ENCODE assay signal across 29 cellular contexts in the genomic region with DNA sequence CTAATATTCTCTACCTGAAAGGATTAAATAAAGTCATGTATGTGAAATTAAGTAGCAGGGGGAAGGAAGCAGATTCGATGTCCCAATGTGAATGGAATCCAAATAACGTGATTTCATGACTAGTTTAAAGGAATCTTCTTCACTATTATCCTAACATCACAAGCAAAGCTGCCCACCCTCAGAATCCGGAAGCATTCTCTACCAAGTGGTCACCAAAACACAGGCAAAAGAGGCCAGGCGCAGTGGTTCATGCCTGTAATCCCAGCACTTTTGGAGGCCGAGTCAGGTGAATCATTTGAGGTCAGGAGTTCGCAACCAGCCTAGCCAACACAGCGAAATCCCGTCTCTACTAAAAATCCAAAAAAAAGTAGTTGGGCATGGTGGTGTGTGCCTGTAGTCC.
DNase-seq lines count a peak whose midpoint lies in the region; ATAC-seq, FAIRE-seq and TF ChIP-seq lines count a peak whose summit lies in the region.
"Had no signal": no experiment of that assay in that cellular context is flagged by ENCODE, and none has a peak within 500 bp of the region (broad histone marks: within the 10 kb centered on the region; RNA-seq: fewer than 3 reads in every experiment).

No MANE protein-coding gene starts in this region.

- peaks cover 4% of the 10 kb centered on the region for H3K27me3 Mint-ChIP-seq in astrocyte (ENCODE audit: low read depth, unreplicated experiment)
- H3K27me3 Mint-ChIP-seq: activated B cell treated with CpG ODN at 0.5 μM for 24 hours; activated naive CD4-positive, alpha-beta T cell treated with anti-CD3 and anti-CD28 coated beads, Interleukin-2, amount 10 ng/mL, durations not matched to agents 7 days and 5 days; naive B cell had no signal

- no peak overlapping the region for H2AFZ ChIP-seq in astrocyte (ENCODE audit: low read depth, low read length)
- H2AFZ ChIP-seq in OCI-LY7 (ENCODE audit: low read length), result no peak overlapping the region
- H2AFZ ChIP-seq in neuronal stem cell (ENCODE audit: low read length), result no peak overlapping the region

- H3K27me3 ChIP-seq in astrocyte (ENCODE audit: insufficient read depth, low read length) (no peaks in the 10 kb centered on the region), neuronal stem cell (ENCODE audit: control insufficient read depth in 3 of 3, insufficient read depth in 3 of 3, low read depth in 1 of 3, low read length in 3 of 3) (no peaks in the 10 kb centered on the region)
- H3K27me3 ChIP-seq: dorsolateral prefrontal cortex, ovary had no signal

- FAIRE-seq in astrocyte (lab: Jason Lieb, UNC), result peak; percentile 92
- FAIRE-seq: GM19239, small intestine had no signal

- DNase-seq in AG04449 (ENCODE audit: low read depth, low spot score) (peak; percentile 90), HS-27A (ENCODE audit: low read depth) (peak; percentile 81), astrocyte (ENCODE audit: low read depth) (peak; percentile 77), iris pigment epithelial cell (ENCODE audit: low read depth) (peak; percentile 82), OCI-LY7 (ENCODE audit: low spot score) (no peak), neuronal stem cell (ENCODE audit: low spot score) (no peak), SHP77 (lab: John Stamatoyannopoulos, UW) (no peak)
- DNase-seq: ACHN; activated B cell treated with CpG ODN at 0.5 μM for 24 hours; activated naive CD4-positive, alpha-beta T cell treated with anti-CD3 and anti-CD28 coated beads, Interleukin-2, amount 10 ng/mL, durations not matched to agents 7 days and 5 days; dorsolateral prefrontal cortex; foreskin melanocyte; hypothalamus; left ventricle myocardium inferior; MV-4-11; naive B cell; NCI-H1694 treated with DMSO at 0.1 percent for 48 hours; NCI-H526; ovary; retina; small intestine; stimulated activated CD4-positive, alpha-beta T cell treated with anti-CD3 and anti-CD28 coated beads, Interleukin-2, amount 100 ng/mL, for 24 hours; substantia nigra had no signal

- H3K27ac ChIP-seq in astrocyte (ENCODE audit: low read depth, low read length), result peak overlapping the region; percentile 90
- no peak overlapping the region for H3K27ac ChIP-seq in OCI-LY7 (ENCODE audit: low read depth, low read length, poor library complexity, severe bottlenecking)
- no peak overlapping the region for H3K27ac ChIP-seq in neuronal stem cell (replicated peaks; ENCODE audit: low read length)
- H3K27ac ChIP-seq: epithelial cell of prostate, KMS-11 had no signal

- H3K36me3 Mint-ChIP-seq in astrocyte (ENCODE audit: low read depth, unreplicated experiment), result peaks cover 2% of the 10 kb centered on the region
- H3K36me3 Mint-ChIP-seq: activated naive CD4-positive, alpha-beta T cell treated with anti-CD3 and anti-CD28 coated beads, Interleukin-2, amount 10 ng/mL, durations not matched to agents 7 days and 5 days; CD14-positive monocyte; naive B cell had no signal

- H2AK5ac ChIP-seq in neuronal stem cell (ENCODE audit: low read depth, low read length), result no peak overlapping the region

- no peak overlapping the region for H2BK15ac ChIP-seq in neuronal stem cell (ENCODE audit: low read length)

- CTCF ChIA-PET in AG04449 (lab: Yijun Ruan, JAX), result no interaction called here
- CTCF ChIA-PET in OCI-LY7 (lab: Charles Lee; ENCODE audit: unreplicated experiment), result no interaction called here

- no peak overlapping the region for H2BK5ac ChIP-seq in neuronal stem cell (ENCODE audit: low read length)

- H3K4me1 ChIP-seq in astrocyte (ENCODE audit: insufficient read depth, low read length) (peaks cover 35% of the 10 kb centered on the region), OCI-LY7 (ENCODE audit: insufficient read depth, low read length, poor library complexity, severe bottlenecking) (no peaks in the 10 kb centered on the region), neuronal stem cell (ENCODE audit: control insufficient read depth in 2 of 2, insufficient read depth in 1 of 2, low read depth in 1 of 2, low read length in 2 of 2) (peaks cover 0 to 2% of the 10 kb centered on the region in 2 donors)

- no peak overlapping the region for H4K91ac ChIP-seq in neuronal stem cell (ENCODE audit: low read depth, low read length, poor library complexity)

- H3K9ac ChIP-seq in astrocyte (ENCODE audit: low read length) (peak overlapping the region; percentile 74), neuronal stem cell (ENCODE audit: low read depth, low read length, poor library complexity) (no peak overlapping the region)
- H3K9ac ChIP-seq: KMS-11 had no signal

- H3K9me3 ChIP-seq in astrocyte (ENCODE audit: insufficient read depth, low read depth, low read length) (no peaks in the 10 kb centered on the region), OCI-LY7 (ENCODE audit: low read length) (no peaks in the 10 kb centered on the region), neuronal stem cell (replicated peaks in 1 of 2; ENCODE audit: control insufficient read depth in 2 of 2, insufficient read depth in 1 of 2, low read depth in 1 of 2, low read length in 2 of 2) (no peaks in the 10 kb centered on the region)
- H3K9me3 ChIP-seq: left ventricle myocardium inferior, ovary had no signal

- POLR2A ChIA-PET in AG04449 (lab: Yijun Ruan, JAX), result interaction anchor here (0.7 kb wide), 1 partner anchor 77 kb away, joined by 3 read pairs; no protein-coding TSS in a partner anchor
- POLR2A ChIA-PET in OCI-LY7 (lab: Charles Lee), result interaction anchor here (0.6 kb wide), 2 partner anchors 209 to 430 kb away, joined by 3 to 5 read pairs; no protein-coding TSS in a partner anchor

- no peak overlapping the region for H3K23ac ChIP-seq in neuronal stem cell (ENCODE audit: low read depth, low read length, poor library complexity)

- TF ChIP-seq CTCF in AG04449 (IDR thresholded peaks at IDR 0.05; ENCODE audit: insufficient read depth, low read length, missing control alignments) (no peak), astrocyte (IDR thresholded peaks at IDR 0.05; ENCODE audit: insufficient read depth, low read depth, low read length) (no peak), OCI-LY7 (conservative IDR thresholded peaks at IDR 0.05; ENCODE audit: low read length) (no peak)

- no peaks in the 10 kb centered on the region for H4K20me1 ChIP-seq in astrocyte (ENCODE audit: insufficient read depth, low read length)
- no peaks in the 10 kb centered on the region for H4K20me1 ChIP-seq in OCI-LY7 (ENCODE audit: insufficient read depth, low read length)

- WGBS in neuronal stem cell (ENCODE audit: extremely low coverage in 2 of 2, insufficient read length in 2 of 2, insufficient replicate concordance in 1 of 2), 2 donors, result no CpG with 5 or more reads among the region's 8 CpGs

- H3K4ac ChIP-seq in neuronal stem cell (ENCODE audit: low read length), result no peak overlapping the region

- H3K4me2 ChIP-seq in astrocyte (ENCODE audit: low read length), result peak overlapping the region; percentile 70
- no peak overlapping the region for H3K4me2 ChIP-seq in OCI-LY7 (ENCODE audit: low read length)
- H3K4me2 ChIP-seq in neuronal stem cell (ENCODE audit: insufficient read depth, low read length, poor library complexity, severe bottlenecking), result no peak overlapping the region
- H3K4me2 ChIP-seq: KMS-11 had no signal

- H3K79me1 ChIP-seq in neuronal stem cell (ENCODE audit: low read depth, low read length), result no peaks in the 10 kb centered on the region

- no peak overlapping the region for H4K8ac ChIP-seq in neuronal stem cell (ENCODE audit: low read depth, low read length)

- H2BK12ac ChIP-seq in neuronal stem cell (ENCODE audit: low read length), result no peak overlapping the region

- no peak overlapping the region for H3K14ac ChIP-seq in neuronal stem cell (ENCODE audit: low read length)

- no peaks in the 10 kb centered on the region for H3K79me2 ChIP-seq in astrocyte (ENCODE audit: insufficient read depth, low read length)
- H3K79me2 ChIP-seq in OCI-LY7 (ENCODE audit: insufficient read depth, low read depth, low read length), result no peaks in the 10 kb centered on the region

- intact Hi-C loops in OCI-LY7 (cut with micrococcal nuclease; ENCODE audit: unreplicated experiment), result no loop called here

- H3K18ac ChIP-seq in neuronal stem cell (ENCODE audit: low read length), result no peak overlapping the region

- no peak overlapping the region for H3K27ac Mint-ChIP-seq in astrocyte (ENCODE audit: unreplicated experiment)
- H3K27ac Mint-ChIP-seq: activated B cell treated with CpG ODN at 0.5 μM for 24 hours; activated naive CD4-positive, alpha-beta T cell treated with anti-CD3 and anti-CD28 coated beads, Interleukin-2, amount 10 ng/mL, durations not matched to agents 7 days and 5 days; CD14-positive monocyte had no signal

- H3K36me3 ChIP-seq in astrocyte (ENCODE audit: insufficient read depth, low read length) (no peaks in the 10 kb centered on the region), OCI-LY7 (ENCODE audit: insufficient read depth, low read length) (no peaks in the 10 kb centered on the region), neuronal stem cell (replicated peaks in 1 of 2; ENCODE audit: control insufficient read depth in 2 of 2, insufficient read depth in 2 of 2, low read length in 2 of 2) (no peaks in the 10 kb centered on the region)
- H3K36me3 ChIP-seq: left ventricle myocardium inferior, ovary had no signal

- H3K9me2 ChIP-seq in OCI-LY7 (ENCODE audit: insufficient read depth, low read length), result no peaks in the 10 kb centered on the region

- no peak overlapping the region for H3K4me3 Mint-ChIP-seq in astrocyte (ENCODE audit: unreplicated experiment)
- H3K4me3 Mint-ChIP-seq: activated B cell treated with CpG ODN at 0.5 μM for 24 hours; activated naive CD4-positive, alpha-beta T cell treated with anti-CD3 and anti-CD28 coated beads, Interleukin-2, amount 10 ng/mL, durations not matched to agents 7 days and 5 days; CD14-positive monocyte; central memory CD8-positive, alpha-beta T cell; naive B cell had no signal

- peaks cover 14% of the 10 kb centered on the region for H3K4me1 Mint-ChIP-seq in astrocyte (ENCODE audit: low read depth, unreplicated experiment)
- H3K4me1 Mint-ChIP-seq: activated B cell treated with CpG ODN at 0.5 μM for 24 hours; activated naive CD4-positive, alpha-beta T cell treated with anti-CD3 and anti-CD28 coated beads, Interleukin-2, amount 10 ng/mL, durations not matched to agents 7 days and 5 days; CD14-positive monocyte; central memory CD8-positive, alpha-beta T cell; naive B cell had no signal

- no peak overlapping the region for H3K4me3 ChIP-seq in AG04449 (ENCODE audit: low read depth, low read length)
- H3K4me3 ChIP-seq in astrocyte (ENCODE audit: insufficient read depth, low read depth, low read length), result no peak overlapping the region
- no peak overlapping the region for H3K4me3 ChIP-seq in OCI-LY7 (ENCODE audit: low read depth, low read length, poor library complexity, severe bottlenecking)
- H3K4me3 ChIP-seq in neuronal stem cell (ENCODE audit: low read length in 2 of 2), result no peak overlapping the region
- H3K4me3 ChIP-seq: dorsolateral prefrontal cortex, left ventricle myocardium inferior, ovary had no signal

- BruUV-seq in OCI-LY7 (replicated peaks; lab: Mats Ljungman, UMichigan), result no TSS peak

- H3K9me3 Mint-ChIP-seq in astrocyte (ENCODE audit: unreplicated experiment), result no peaks in the 10 kb centered on the region
- H3K9me3 Mint-ChIP-seq: activated B cell treated with CpG ODN at 0.5 μM for 24 hours; activated naive CD4-positive, alpha-beta T cell treated with anti-CD3 and anti-CD28 coated beads, Interleukin-2, amount 10 ng/mL, durations not matched to agents 7 days and 5 days; central memory CD8-positive, alpha-beta T cell had no signal

- no peak for ATAC-seq in HG03108 (IDR thresholded peaks at IDR 0.05; ENCODE audit: unreplicated experiment)

- no peak overlapping the region for H2BK120ac ChIP-seq in neuronal stem cell (ENCODE audit: low read depth, low read length)

Comparison
In these comparisons a context has a peak if more than half of its experiments do, and no peak if none do; other contexts are left out.
1. DNase-seq: peak in AG04449 (single experiment), HS-27A (single experiment), astrocyte (single experiment) and iris pigment epithelial cell (single experiment); none in OCI-LY7 (single experiment), neuronal stem cell (single experiment) and SHP77 (0 of 2).